In the genomic region with DNA sequence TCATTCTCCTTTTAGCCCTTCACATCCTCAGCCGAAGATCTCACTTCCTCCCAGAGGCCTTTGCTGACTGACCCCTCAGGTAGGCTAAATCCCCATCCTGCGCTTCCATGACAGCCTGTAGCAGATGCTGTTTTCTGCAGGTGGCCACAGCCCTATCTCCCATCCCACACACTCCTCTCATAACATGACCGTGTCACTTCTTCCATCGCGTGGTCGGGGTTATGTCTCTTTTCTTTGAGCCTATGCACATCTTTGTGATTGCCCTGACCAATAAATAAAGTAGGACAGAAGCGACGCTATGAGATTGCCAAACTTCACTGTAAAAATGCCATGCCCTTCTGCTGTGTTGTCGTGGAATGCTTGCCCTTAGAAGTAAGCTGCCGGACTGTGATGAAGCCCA, we compare ENCODE assay signal across 11 cellular contexts. TPM values are rescaled to one million over a fixed set of nuclear protein-coding genes. Genes with fewer than 3 reads are reported as not detected.
DNase-seq lines count a peak whose midpoint lies in the region; ATAC-seq and TF ChIP-seq lines count a peak whose summit lies in the region.
"Not testable (repeated sequence)": the region's sequence is repeated elsewhere in the genome, so short reads cannot be mapped to it uniquely, and the experiment has no call there.
"Had no signal": no experiment of that assay in that cellular context is flagged by ENCODE, and none has a peak within 500 bp of the region (broad histone marks: within the 10 kb centered on the region; RNA-seq: fewer than 3 reads in every experiment).

No MANE protein-coding gene starts in this region.

- peaks cover 32% of the 10 kb centered on the region for H3K4me1 Mint-ChIP-seq in Caco-2 (ENCODE audit: low read depth, unreplicated experiment)
- H3K4me1 Mint-ChIP-seq in T-helper 2 cell treated with Interferon-gamma antibody and Interleukin-4, amounts not matched to agents 5 μg/mL and 100 μg/mL, for 36 hours (ENCODE audit: low read depth); MCF 10A (ENCODE audit: insufficient read depth, unreplicated experiment): not testable (repeated sequence)
- peaks cover 32% of the 10 kb centered on the region for H3K4me1 Mint-ChIP-seq in activated CD8-positive, alpha-beta T cell treated with anti-CD3 and anti-CD28 coated beads for 36 hours (ENCODE audit: low read depth)
- H3K4me1 Mint-ChIP-seq in activated T-helper 2 cell treated with anti-CD3 and anti-CD28 coated beads, Interferon-gamma antibody, Interleukin-2, Interleukin-4, amounts not matched to agents 10 μg/mL and 5 μg/mL and 100 μg/mL, durations not matched to agents 14 hours and 24 hours and 36 hours (ENCODE audit: low read depth) = peaks cover 14% of the 10 kb centered on the region
- peaks cover 23 to 24% of the 10 kb centered on the region in 2 donors for H3K4me1 Mint-ChIP-seq in natural killer cell treated with Interleukin-12 subunit alpha and Interleukin-12 subunit beta and Interleukin-15 and Interleukin-18, amount 100 ng/mL, for 72 hours (ENCODE audit: low read depth in 2 of 2)

- not testable (repeated sequence) for H3K4me3 Mint-ChIP-seq in Caco-2 (ENCODE audit: unreplicated experiment); T-helper 2 cell treated with Interferon-gamma antibody and Interleukin-4, amounts not matched to agents 5 μg/mL and 100 μg/mL, for 36 hours; activated CD8-positive, alpha-beta T cell treated with anti-CD3 and anti-CD28 coated beads for 36 hours; activated T-helper 2 cell treated with anti-CD3 and anti-CD28 coated beads, Interferon-gamma antibody, Interleukin-2, Interleukin-4, amounts not matched to agents 10 μg/mL and 5 μg/mL and 100 μg/mL, durations not matched to agents 14 hours and 24 hours and 36 hours (ENCODE audit: low read depth); MCF 10A (ENCODE audit: unreplicated experiment); natural killer cell treated with Interleukin-12 subunit alpha and Interleukin-12 subunit beta and Interleukin-15 and Interleukin-18, amount 100 ng/mL, for 72 hours

- CTCF ChIA-PET in Caco-2 (lab: Charles Lee); MCF 10A (lab: Yijun Ruan, JAX): not testable (repeated sequence)
- CTCF ChIA-PET in activated CD8-positive, alpha-beta T cell treated with anti-CD3 and anti-CD28 coated beads for 36 hours (lab: Charles Lee) = interaction anchor here (1.0 kb wide), 1 partner anchor 11 kb away, joined by 3 read pairs; no protein-coding TSS in a partner anchor

- not testable (repeated sequence) for H3K4me3 ChIP-seq in Caco-2 (ENCODE audit: low read depth, low read length)

- not testable (repeated sequence) for H3K36me3 ChIP-seq in Caco-2 (ENCODE audit: control insufficient read depth, insufficient read depth, low read length)

- H3K9me3 Mint-ChIP-seq in Caco-2 (ENCODE audit: unreplicated experiment); T-helper 2 cell treated with Interferon-gamma antibody and Interleukin-4, amounts not matched to agents 5 μg/mL and 100 μg/mL, for 36 hours; activated CD8-positive, alpha-beta T cell treated with anti-CD3 and anti-CD28 coated beads for 36 hours; activated T-helper 2 cell treated with anti-CD3 and anti-CD28 coated beads, Interferon-gamma antibody, Interleukin-2, Interleukin-4, amounts not matched to agents 10 μg/mL and 5 μg/mL and 100 μg/mL, durations not matched to agents 14 hours and 24 hours and 36 hours; MCF 10A (ENCODE audit: unreplicated experiment); natural killer cell treated with Interleukin-12 subunit alpha and Interleukin-12 subunit beta and Interleukin-15 and Interleukin-18, amount 100 ng/mL, for 72 hours: not testable (repeated sequence)

- ATAC-seq in activated CD8-positive, alpha-beta T cell treated with anti-CD3 and anti-CD28 coated beads for 36 hours = peak; percentile 19
- ATAC-seq in natural killer cell treated with Interleukin-12 subunit alpha and Interleukin-12 subunit beta and Interleukin-15 and Interleukin-18, amount 100 ng/mL, for 72 hours = not testable (repeated sequence)

- not testable (repeated sequence) for TF ChIP-seq CTCF in Caco-2 (IDR thresholded peaks at IDR 0.05; ENCODE audit: insufficient read depth in 1 of 2, low read depth in 1 of 2, low read length in 1 of 2, severe bottlenecking in 1 of 2, unreplicated experiment in 1 of 2); activated CD8-positive, alpha-beta T cell treated with anti-CD3 and anti-CD28 coated beads for 36 hours (IDR thresholded peaks at IDR 0.05); MCF 10A (IDR thresholded peaks at IDR 0.05; ENCODE audit: unreplicated experiment)

- DNase-seq in Caco-2; activated T-helper 2 cell treated with anti-CD3 and anti-CD28 coated beads, Interferon-gamma antibody, Interleukin-2, Interleukin-4, amounts not matched to agents 10 μg/mL and 5 μg/mL and 100 μg/mL, durations not matched to agents 14 hours and 24 hours and 36 hours (ENCODE audit: low spot score); MCF 10A (ENCODE audit: unreplicated experiment); natural killer cell treated with Interleukin-12 subunit alpha and Interleukin-12 subunit beta and Interleukin-15 and Interleukin-18, amount 100 ng/mL, for 72 hours (ENCODE audit: low spot score): not testable (repeated sequence)
- DNase-seq in T-helper 2 cell treated with Interferon-gamma antibody and Interleukin-4, amounts not matched to agents 5 μg/mL and 100 μg/mL, for 36 hours (ENCODE audit: low spot score) = peak; percentile 19
- peak; percentile 58 for DNase-seq in activated CD8-positive, alpha-beta T cell treated with anti-CD3 and anti-CD28 coated beads for 36 hours
- peak; percentile 57 for DNase-seq in stimulated activated CD8-positive, alpha-beta memory T cell treated with anti-CD3 and anti-CD28 coated beads, Interleukin-4, amount 100 ng/mL, for 48 hours

- intact Hi-C loops in Caco-2 (cut with micrococcal nuclease; ENCODE audit: unreplicated experiment); activated CD8-positive, alpha-beta T cell treated with anti-CD3 and anti-CD28 coated beads for 36 hours (cut with micrococcal nuclease); activated T-helper 2 cell treated with anti-CD3 and anti-CD28 coated beads, Interferon-gamma antibody, Interleukin-2, Interleukin-4, amounts not matched to agents 10 μg/mL and 5 μg/mL and 100 μg/mL, durations not matched to agents 14 hours and 24 hours and 36 hours (cut with micrococcal nuclease); MCF 10A (cut with micrococcal nuclease): not testable (repeated sequence)

- POLR2A ChIA-PET in Caco-2 (lab: Charles Lee); activated CD8-positive, alpha-beta T cell treated with anti-CD3 and anti-CD28 coated beads for 36 hours (lab: Charles Lee); MCF 10A (lab: Yijun Ruan, JAX): not testable (repeated sequence)

- H3K9me3 ChIP-seq in Caco-2 = not testable (repeated sequence)

- H3K27me3 ChIP-seq in Caco-2 (replicated peaks; ENCODE audit: control insufficient read depth, insufficient read depth, low read length) = not testable (repeated sequence)

- H3K27me3 Mint-ChIP-seq in Caco-2 (ENCODE audit: insufficient read depth, unreplicated experiment); T-helper 2 cell treated with Interferon-gamma antibody and Interleukin-4, amounts not matched to agents 5 μg/mL and 100 μg/mL, for 36 hours (ENCODE audit: low read depth); activated CD8-positive, alpha-beta T cell treated with anti-CD3 and anti-CD28 coated beads for 36 hours; activated T-helper 2 cell treated with anti-CD3 and anti-CD28 coated beads, Interferon-gamma antibody, Interleukin-2, Interleukin-4, amounts not matched to agents 10 μg/mL and 5 μg/mL and 100 μg/mL, durations not matched to agents 14 hours and 24 hours and 36 hours (ENCODE audit: low read depth); MCF 10A (ENCODE audit: insufficient read depth, unreplicated experiment); natural killer cell treated with Interleukin-12 subunit alpha and Interleukin-12 subunit beta and Interleukin-15 and Interleukin-18, amount 100 ng/mL, for 72 hours: not testable (repeated sequence)

- H3K36me3 Mint-ChIP-seq in Caco-2 (ENCODE audit: insufficient read depth, unreplicated experiment) (peaks cover 46% of the 10 kb centered on the region), MCF 10A (ENCODE audit: insufficient read depth, unreplicated experiment) (peaks cover 40% of the 10 kb centered on the region)
- H3K36me3 Mint-ChIP-seq in T-helper 2 cell treated with Interferon-gamma antibody and Interleukin-4, amounts not matched to agents 5 μg/mL and 100 μg/mL, for 36 hours (ENCODE audit: low read depth) = peaks cover 45% of the 10 kb centered on the region
- H3K36me3 Mint-ChIP-seq in activated CD8-positive, alpha-beta T cell treated with anti-CD3 and anti-CD28 coated beads for 36 hours (ENCODE audit: low read depth) = peaks cover 44% of the 10 kb centered on the region
- H3K36me3 Mint-ChIP-seq in activated T-helper 2 cell treated with anti-CD3 and anti-CD28 coated beads, Interferon-gamma antibody, Interleukin-2, Interleukin-4, amounts not matched to agents 10 μg/mL and 5 μg/mL and 100 μg/mL, durations not matched to agents 14 hours and 24 hours and 36 hours (ENCODE audit: low read depth) = peaks cover 65% of the 10 kb centered on the region
- H3K36me3 Mint-ChIP-seq in natural killer cell treated with Interleukin-12 subunit alpha and Interleukin-12 subunit beta and Interleukin-15 and Interleukin-18, amount 100 ng/mL, for 72 hours = not testable (repeated sequence)

- peak overlapping the region; percentile 37 for H3K27ac Mint-ChIP-seq in Caco-2 (ENCODE audit: unreplicated experiment)
- peak overlapping the region; percentile 4 for H3K27ac Mint-ChIP-seq in T-helper 2 cell treated with Interferon-gamma antibody and Interleukin-4, amounts not matched to agents 5 μg/mL and 100 μg/mL, for 36 hours
- H3K27ac Mint-ChIP-seq in activated CD8-positive, alpha-beta T cell treated with anti-CD3 and anti-CD28 coated beads for 36 hours = peak overlapping the region; percentile 54
- peak overlapping the region; percentile 54 for H3K27ac Mint-ChIP-seq in activated T-helper 2 cell treated with anti-CD3 and anti-CD28 coated beads, Interferon-gamma antibody, Interleukin-2, Interleukin-4, amounts not matched to agents 10 μg/mL and 5 μg/mL and 100 μg/mL, durations not matched to agents 14 hours and 24 hours and 36 hours
- H3K27ac Mint-ChIP-seq in MCF 10A (ENCODE audit: low read depth, unreplicated experiment) = peak overlapping the region; percentile 4
- peak overlapping the region; percentile 16 to 39 for H3K27ac Mint-ChIP-seq in natural killer cell treated with Interleukin-12 subunit alpha and Interleukin-12 subunit beta and Interleukin-15 and Interleukin-18, amount 100 ng/mL, for 72 hours

- H3K4me1 ChIP-seq in Caco-2 = peaks cover 19% of the 10 kb centered on the region

- not testable (repeated sequence) for BruUV-seq in Caco-2 (replicated peaks; lab: Mats Ljungman, UMichigan); MCF 10A (replicated peaks; lab: Mats Ljungman, UMichigan)

RNA-seq across cellular contexts. Expression of gene POM121, which starts 11.1 kb away (rescaled TPM):
- total RNA-seq in Caco-2 (2022) (76.8 and 83.1 TPM in 2 replicates), MCF 10A (2022) (37.7 and 42.2 TPM in 2 replicates)
- total RNA-seq in activated CD8-positive, alpha-beta T cell treated with anti-CD3 and anti-CD28 coated beads for 36 hours = 10 to 100 TPM; 72.6 to 73.6 TPM
- total RNA-seq in activated T-helper 2 cell treated with anti-CD3 and anti-CD28 coated beads, Interferon-gamma antibody, Interleukin-2, Interleukin-4, amounts not matched to agents 10 μg/mL and 5 μg/mL and 100 μg/mL, durations not matched to agents 14 hours and 24 hours and 36 hours = 70.6 and 71.4 TPM in 2 replicates
- total RNA-seq in natural killer cell treated with Interleukin-12 subunit alpha and Interleukin-12 subunit beta and Interleukin-15 and Interleukin-18, amount 100 ng/mL, for 72 hours = 100 to 1,000 TPM in 1 of 2 donors, 10 to 100 TPM in 1; 67.4 to 114 TPM

RNA-seq across cellular contexts. Expression of gene TRIM74, which starts 55.5 kb away (rescaled TPM):
- total RNA-seq in Caco-2 (2022) (0.39 TPM in 1 of 2 replicates, not detected in the other), MCF 10A (2022) (0.26 and 1.0 TPM in 2 replicates)
- total RNA-seq in activated CD8-positive, alpha-beta T cell treated with anti-CD3 and anti-CD28 coated beads for 36 hours = not detected
- total RNA-seq in activated T-helper 2 cell treated with anti-CD3 and anti-CD28 coated beads, Interferon-gamma antibody, Interleukin-2, Interleukin-4, amounts not matched to agents 10 μg/mL and 5 μg/mL and 100 μg/mL, durations not matched to agents 14 hours and 24 hours and 36 hours = 0.43 and 0.69 TPM in 2 replicates
- total RNA-seq in natural killer cell treated with Interleukin-12 subunit alpha and Interleukin-12 subunit beta and Interleukin-15 and Interleukin-18, amount 100 ng/mL, for 72 hours = under 1 TPM in 1 of 2 donors, not detected in 1; 0.78 TPM
- total RNA-seq: GM23248, HT1080, M059J, RPMI7951 had no signal

Comparison
In these comparisons a context has a peak if more than half of its experiments do, and no peak if none do; other contexts are left out.
1. H3K27ac Mint-ChIP-seq: peak in every context shown above with its lines; median percentile 54 in activated CD8-positive, alpha-beta T cell treated with anti-CD3 and anti-CD28 coated beads for 36 hours; 54 in activated T-helper 2 cell treated with anti-CD3 and anti-CD28 coated beads, Interferon-gamma antibody, Interleukin-2, Interleukin-4, amounts not matched to agents 10 μg/mL and 5 μg/mL and 100 μg/mL, durations not matched to agents 14 hours and 24 hours and 36 hours; 37 in Caco-2; 28 in natural killer cell treated with Interleukin-12 subunit alpha and Interleukin-12 subunit beta and Interleukin-15 and Interleukin-18, amount 100 ng/mL, for 72 hours; 4 in T-helper 2 cell treated with Interferon-gamma antibody and Interleukin-4, amounts not matched to agents 5 μg/mL and 100 μg/mL, for 36 hours; 4 in MCF 10A.